In the genomic region with DNA sequence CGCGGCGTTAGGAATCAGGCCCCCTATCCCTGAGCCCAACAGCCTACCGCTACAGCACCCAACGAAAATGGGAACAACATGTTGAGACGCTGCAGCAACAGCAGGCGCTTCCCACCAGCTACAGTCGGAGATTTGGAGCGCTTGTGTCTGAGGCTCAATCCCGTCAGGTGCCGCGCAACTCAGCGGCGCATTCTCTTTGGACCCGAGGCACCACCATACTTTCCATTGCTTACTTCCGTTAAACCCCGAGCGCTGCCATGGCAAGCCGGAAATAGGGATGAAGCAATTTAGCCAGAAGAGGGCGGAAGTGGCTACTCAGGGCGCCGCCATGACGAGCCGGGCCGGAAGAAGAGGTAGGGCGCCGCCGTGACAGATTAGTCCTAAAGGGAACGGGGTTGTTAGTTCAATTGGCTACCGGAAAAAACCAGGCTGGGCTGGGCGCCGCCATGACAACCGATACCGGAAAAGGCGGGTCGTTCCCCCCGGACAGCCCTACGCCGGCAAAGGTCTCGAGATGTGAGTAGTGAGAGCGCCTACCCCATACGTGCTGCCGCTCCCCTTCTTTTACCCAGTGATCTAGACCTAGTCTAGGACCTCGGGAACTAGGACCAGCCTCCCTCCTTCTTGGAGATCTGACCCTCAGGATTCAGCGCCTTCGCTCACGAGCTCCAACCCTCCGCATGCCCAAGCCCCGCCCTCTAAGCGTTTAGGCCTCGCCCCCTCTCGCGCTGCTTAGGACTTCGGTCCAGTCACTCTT, we compare ENCODE assay signal across 2 cellular contexts.
TF ChIP-seq lines count a peak whose summit lies in the region.

CHCHD5 (plus strand) TSS at position 476 of the 757 bp plus-strand sequence; CDS start at position 515, 39 bp downstream.

TF ChIP-seq in IMR-90, 13 proteins besides CTCF, POLR2A, EP300 and RAD21 (continued from another document):
- TF ChIP-seq CEBPB (IDR thresholded peaks at IDR 0.05; ENCODE audit: low read depth, low read length): peak; percentile 98
- no peak for TF ChIP-seq ELK1 (IDR thresholded peaks at IDR 0.05; ENCODE audit: borderline replicate concordance, low read depth, low read length)
- no peak for TF ChIP-seq NFE2L2 (IDR thresholded peaks at IDR 0.05; ENCODE audit: low read depth, low read length)
- TF ChIP-seq MAZ (IDR thresholded peaks at IDR 0.05; ENCODE audit: borderline replicate concordance, low read depth, low read length): peak; percentile 61; the same call in 1 of the 2 replicates
- TF ChIP-seq FOS (IDR thresholded peaks at IDR 0.05; ENCODE audit: low read depth, low read length): 0 out of 2 replicates have a peak, but pooled peaks have one; percentile 1

TF ChIP-seq in PFSK-1, 5 proteins besides CTCF, POLR2A, EP300 and RAD21 (continued from another document):
- TF ChIP-seq POLR2AphosphoS5 (IDR thresholded peaks at IDR 0.05; ENCODE audit: low read depth, low read length): peak; percentile 97
- peak; percentile 69 for TF ChIP-seq FOXP2 (optimal IDR thresholded peaks at IDR 0.05; ENCODE audit: borderline replicate concordance, extremely low read depth, extremely low read length, insufficient read depth)
